In the genomic region with DNA sequence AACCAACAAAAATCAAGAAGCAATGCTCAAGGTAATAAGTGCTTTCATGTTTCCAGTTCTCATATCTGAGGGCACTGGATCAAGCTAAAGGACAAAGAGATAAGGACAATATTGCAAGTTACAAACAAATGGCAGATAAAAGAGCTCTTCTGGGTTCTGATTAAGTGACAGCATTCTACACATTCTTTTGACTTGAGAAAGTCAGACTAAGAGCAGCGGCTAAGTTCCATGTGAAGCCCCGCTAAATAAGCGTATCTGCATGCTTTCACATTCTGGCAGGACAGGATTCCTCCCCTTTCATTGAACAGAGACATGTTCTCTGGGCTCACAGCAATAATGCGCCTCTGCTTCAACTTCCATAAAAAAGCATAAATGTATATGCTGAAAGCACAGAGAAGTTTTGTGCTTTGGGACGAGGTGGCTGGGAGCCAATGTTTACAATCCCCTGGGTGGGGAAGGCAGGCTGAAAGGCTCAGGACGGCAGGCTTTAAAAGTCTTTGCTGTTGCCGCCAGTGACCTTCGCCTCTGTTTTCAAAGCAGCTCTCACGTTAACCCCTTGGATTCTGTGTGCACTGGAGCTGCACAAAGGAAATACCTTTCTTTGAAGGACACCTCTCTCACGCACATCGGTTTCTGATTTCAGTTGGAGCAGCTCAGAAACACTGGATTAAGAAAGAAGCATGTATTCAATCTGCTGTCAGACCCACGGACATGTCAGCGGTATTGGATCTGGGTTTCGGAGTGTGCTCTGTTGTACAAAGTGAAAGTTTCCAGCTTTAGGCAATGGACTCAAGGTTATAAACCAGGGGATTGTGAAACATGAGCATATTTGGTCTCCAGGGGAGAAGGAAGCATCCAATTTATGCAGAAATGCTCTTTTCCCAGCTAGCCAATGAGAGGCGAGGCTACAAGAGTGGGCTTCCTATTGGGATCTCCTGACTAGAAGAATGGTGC, we compare ENCODE assay signal across 8 cellular contexts.
A peak's percentile ranks its signal among the peaks of the same experiment; 100 is the strongest.
DNase-seq lines count a peak whose midpoint lies in the region; ATAC-seq and TF ChIP-seq lines count a peak whose summit lies in the region.

No MANE protein-coding gene starts in this region.

- H3K27me3 ChIP-seq in HUES64 (ENCODE audit: insufficient read depth, low read length) (no peaks in the 10 kb centered on the region), right cardiac atrium (ENCODE audit: control insufficient read depth, insufficient read depth) (no peaks in the 10 kb centered on the region), prostate gland (replicated peaks; ENCODE audit: insufficient read depth) (no peaks in the 10 kb centered on the region)

- no peak for TF ChIP-seq CTCF in prostate gland (IDR thresholded peaks at IDR 0.05)

- 8% methylated on average over 15 of the region's 15 CpGs for WGBS in HUES64
- WGBS in right cardiac atrium: 10% methylated on average over 15 of the region's 15 CpGs
- 5% methylated on average over 15 of the region's 15 CpGs for WGBS in prostate gland

- TF ChIP-seq POLR2A in prostate gland (IDR thresholded peaks at IDR 0.05): no peak

- H3K4me1 ChIP-seq in HUES64 (ENCODE audit: insufficient read depth, low read length): peaks cover 31% of the 10 kb centered on the region
- H3K4me1 ChIP-seq in right cardiac atrium (ENCODE audit: control insufficient read depth, insufficient read depth, low read length): peaks cover 2% of the 10 kb centered on the region
- no peaks in the 10 kb centered on the region for H3K4me1 ChIP-seq in prostate gland (replicated peaks)

- H3K36me3 ChIP-seq in HUES64 (ENCODE audit: insufficient read depth, low read length) (no peaks in the 10 kb centered on the region), prostate gland (no peaks in the 10 kb centered on the region)

- H3K9ac ChIP-seq in HUES64 (ENCODE audit: low read depth, low read length): peak overlapping the region; percentile 46

- DNase-seq in COLO668 (lab: John Stamatoyannopoulos, UW; ENCODE audit: unreplicated experiment) (peak; percentile 21), amniotic epithelial cell (ENCODE audit: low read depth) (peak; percentile 93), right cardiac atrium (peak in 2 of 3 donors; percentile 27 to 63), prostate gland (ENCODE audit: low spot score) (peak; percentile 25), NCI-H1048 (lab: John Stamatoyannopoulos, UW) (no peak), NCI-H1436 treated with DMSO at 0.1 percent for 48 hours (lab: John Stamatoyannopoulos, UW) (no peak)

- ATAC-seq in right cardiac atrium: peak; percentile 72 to 85
- ATAC-seq in GM18517 (IDR thresholded peaks at IDR 0.05; ENCODE audit: unreplicated experiment): no peak

- H3K27ac ChIP-seq in HUES64 (ENCODE audit: low read depth, low read length): peak overlapping the region; percentile 88
- H3K27ac ChIP-seq in right cardiac atrium (ENCODE audit: low read length): peak overlapping the region; percentile 95
- peak overlapping the region; percentile 63 to 64 for H3K27ac ChIP-seq in prostate gland

- intact Hi-C loops in right cardiac atrium (cut with DNase I): loop anchor here (5.0 to 10.0 kb wide), 3 partner anchors 71 to 139 kb away; a partner anchor contains a TSS
- intact Hi-C loops in prostate gland (cut with DNase I): loop anchor here (2.0 kb wide), 1 partner anchor 139 kb away; no protein-coding TSS in a partner anchor

- H3K4me3 ChIP-seq in HUES64 (ENCODE audit: low read length): peak overlapping the region; percentile 52
- H3K4me3 ChIP-seq in right cardiac atrium (ENCODE audit: low read length): peak overlapping the region; percentile 60
- H3K4me3 ChIP-seq in prostate gland: peak overlapping the region; percentile 26 to 39

- H3K9me3 ChIP-seq in HUES64 (ENCODE audit: insufficient read depth, low read depth, low read length) (no peaks in the 10 kb centered on the region), right cardiac atrium (ENCODE audit: control insufficient read depth, low read length) (no peaks in the 10 kb centered on the region), prostate gland (no peaks in the 10 kb centered on the region)

Comparison
In these comparisons a context has a peak if more than half of its experiments do, and no peak if none do; other contexts are left out.
1. DNase-seq: peak in COLO668 (single experiment), amniotic epithelial cell (single experiment), right cardiac atrium (2 of 3) and prostate gland (single experiment); none in NCI-H1048 (single experiment) and NCI-H1436 treated with DMSO at 0.1 percent for 48 hours (single experiment).
2. Peak in every context shown above with its lines, with median percentiles within 50 percentile points of each other: H3K27ac ChIP-seq and H3K4me3 ChIP-seq.